ENCODE assay signal across 10 cellular contexts in the genomic region with DNA sequence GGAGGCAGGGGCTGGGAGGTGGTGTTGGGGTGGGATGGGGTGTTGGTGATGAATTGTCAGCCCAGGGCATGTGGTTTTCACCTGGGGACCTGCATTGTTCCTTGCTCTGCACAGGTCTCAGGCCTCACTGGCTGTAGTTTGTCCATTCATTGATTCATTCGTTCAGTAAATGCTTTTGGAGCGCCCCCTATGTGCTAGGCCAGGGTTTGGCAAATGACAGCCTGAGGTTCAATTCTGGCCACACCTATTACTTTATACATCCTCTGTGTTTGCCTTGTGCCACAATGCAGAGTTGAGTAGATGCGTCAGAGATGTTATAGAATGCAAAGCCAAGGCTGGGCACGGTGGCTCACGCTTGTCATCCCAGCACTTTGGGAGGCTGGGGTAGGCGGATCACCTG. TPM values are rescaled to one million over a fixed set of nuclear protein-coding genes. Genes with fewer than 3 reads are reported as not detected.
DNase-seq lines count a peak whose midpoint lies in the region; ATAC-seq, FAIRE-seq and TF ChIP-seq lines count a peak whose summit lies in the region.
"Had no signal": no experiment of that assay in that cellular context is flagged by ENCODE, and none has a peak within 500 bp of the region (broad histone marks: within the 10 kb centered on the region; RNA-seq: fewer than 3 reads in every experiment).

No MANE protein-coding gene starts in this region.

- FAIRE-seq in H54 (lab: Jason Lieb, UNC), result no peak
- FAIRE-seq: kidney had no signal

- WGBS in lower leg skin, 2 donors, result 63 to 65% methylated on average over 6 of the region's 6 CpGs

- intact Hi-C loops in lower leg skin (cut with DNase I; ENCODE audit: low total_unique reads), result no loop called here

- no peak overlapping the region for H3K4me3 Mint-ChIP-seq in stimulated activated naive B cell treated with anti-CD40 and anti-IgM and Interleukin-4, amounts not matched to agents 10 μg/mL and 1 μg/mL and 100 μg/mL, for 72 hours

- H3K4me3 ChIP-seq in lower leg skin (ENCODE audit: low read depth, poor library complexity, severe bottlenecking), result no peak overlapping the region

- DNase-seq in H54 (ENCODE audit: insufficient read length, low spot score) (peak; percentile 13), SKM-1 treated with dmso at 0.1 percent for 144 hours (lab: John Stamatoyannopoulos, UW; ENCODE audit: unreplicated experiment) (peak; percentile 16), germinal center (ENCODE audit: low spot score) (peak; percentile 17), COR-L47 (lab: John Stamatoyannopoulos, UW) (no peak), NCI-H1930 (lab: John Stamatoyannopoulos, UW) (no peak), lower leg skin (ENCODE audit: low spot score in 2 of 2) (no peak)
- DNase-seq in stimulated activated naive B cell treated with anti-CD40 and anti-IgM and Interleukin-4, amounts not matched to agents 10 μg/mL and 1 μg/mL and 100 μg/mL, for 72 hours, result no peak
- DNase-seq: kidney, NCI-H2029 had no signal

- no peak overlapping the region for H3K27ac Mint-ChIP-seq in stimulated activated naive B cell treated with anti-CD40 and anti-IgM and Interleukin-4, amounts not matched to agents 10 μg/mL and 1 μg/mL and 100 μg/mL, for 72 hours

- peak; percentile 47 for TF ChIP-seq CTCF in C4-2B (conservative IDR thresholded peaks at IDR 0.05)
- no peak for TF ChIP-seq CTCF in lower leg skin (IDR thresholded peaks at IDR 0.05)

- peaks cover 0 to 3% of the 10 kb centered on the region in 2 donors for H3K9me3 Mint-ChIP-seq in stimulated activated naive B cell treated with anti-CD40 and anti-IgM and Interleukin-4, amounts not matched to agents 10 μg/mL and 1 μg/mL and 100 μg/mL, for 72 hours

- no peaks in the 10 kb centered on the region for H3K27me3 Mint-ChIP-seq in stimulated activated naive B cell treated with anti-CD40 and anti-IgM and Interleukin-4, amounts not matched to agents 10 μg/mL and 1 μg/mL and 100 μg/mL, for 72 hours

- peaks cover 3 to 7% of the 10 kb centered on the region in 2 donors for H3K36me3 Mint-ChIP-seq in stimulated activated naive B cell treated with anti-CD40 and anti-IgM and Interleukin-4, amounts not matched to agents 10 μg/mL and 1 μg/mL and 100 μg/mL, for 72 hours

- peaks cover 9 to 21% of the 10 kb centered on the region in 2 donors for H3K4me1 Mint-ChIP-seq in stimulated activated naive B cell treated with anti-CD40 and anti-IgM and Interleukin-4, amounts not matched to agents 10 μg/mL and 1 μg/mL and 100 μg/mL, for 72 hours

- TF ChIP-seq POLR2A in H54 (IDR thresholded peaks at IDR 0.05; ENCODE audit: low read depth, low read length) (no peak), lower leg skin (IDR thresholded peaks at IDR 0.05) (no peak)

- H3K27ac ChIP-seq in C4-2B, result no peak overlapping the region

- ATAC-seq in stimulated activated naive B cell treated with anti-CD40 and anti-IgM and Interleukin-4, amounts not matched to agents 10 μg/mL and 1 μg/mL and 100 μg/mL, for 72 hours (replicated peaks), result no peak

RNA-seq across cellular contexts. Expression of gene ADCK1, which starts 4.7 kb away (rescaled TPM):
- 1 to 10 TPM; 5.7 to 8.5 (median 6.4) TPM for total RNA-seq in lower leg skin

RNA-seq across cellular contexts. Expression of gene SNW1, which starts 43.6 kb away (rescaled TPM):
- total RNA-seq in lower leg skin, result 10 to 100 TPM; 46.7 to 62.8 (median 58.0) TPM

Comparison
In these comparisons a context has a peak if more than half of its experiments do, and no peak if none do; other contexts are left out.
1. DNase-seq: peak in H54 (single experiment), SKM-1 treated with dmso at 0.1 percent for 144 hours (single experiment) and germinal center (single experiment); none in COR-L47 (single experiment), NCI-H1930 (0 of 2), stimulated activated naive B cell treated with anti-CD40 and anti-IgM and Interleukin-4, amounts not matched to agents 10 μg/mL and 1 μg/mL and 100 μg/mL, for 72 hours (single experiment) and lower leg skin (0 of 2).